Comparison of ENCODE assay signal across 10 cellular contexts in genomic region chr2:98389248-98389605, GRCh38. TPM values are rescaled to one million over a fixed set of nuclear protein-coding genes. Genes with fewer than 3 reads are reported as not detected.
"Had no signal": no experiment of that assay in that cellular context is flagged by ENCODE, and none has a peak within 500 bp of the region (broad histone marks: within the 10 kb centered on the region; RNA-seq: fewer than 3 reads in every experiment).

No MANE protein-coding gene starts in this region.

- H3K9ac ChIP-seq: KMS-11 had no signal

- ATAC-seq: GM23338, HepG2 had no signal

- DNase-seq: HCEC 1CT, Karpas-422, KBM-7 had no signal

- FAIRE-seq: H1, H54, HepG2 had no signal

- H3K4me3 ChIP-seq: GM23338 had no signal

- H3K27ac ChIP-seq: KMS-11 had no signal

RNA-seq across cellular contexts. Expression of gene CNGA3, which starts 43.0 kb away (rescaled TPM):
- total RNA-seq: GM23338, H1, HepG2, HT1080 had no signal
- polyA plus RNA-seq: GM23338, HepG2, IgD-negative memory B cell had no signal
